In genomic region chr3:140408252-140408651, GRCh38 we compare ENCODE assay signal across 8 cellular contexts.
"Had no signal": no experiment of that assay in that cellular context is flagged by ENCODE, and none has a peak within 500 bp of the region (broad histone marks: within the 10 kb centered on the region; RNA-seq: fewer than 3 reads in every experiment).

No MANE protein-coding gene starts in this region.

- H3K4me1 ChIP-seq: HAP-1 had no signal

- H3K36me3 Mint-ChIP-seq: IgD-negative memory B cell had no signal

- H3K27ac Mint-ChIP-seq: GM23338, HFFc6, IgD-negative memory B cell had no signal

- DNase-seq: H7, HFFc6, KG1 had no signal

- H3K4me3 Mint-ChIP-seq: GM23338, HFFc6, IgD-negative memory B cell had no signal

- H3K27ac ChIP-seq: HL-60 had no signal

- H2AFZ ChIP-seq: GM23338 had no signal

- H3K4me3 ChIP-seq: GM23338, HAP-1, K562 had no signal

- H3K4me1 Mint-ChIP-seq: GM23338 had no signal

- H3K36me3 ChIP-seq: HAP-1 had no signal

- H3K9me3 ChIP-seq: HAP-1 had no signal

- H3K9me3 Mint-ChIP-seq: GM23338 had no signal

- H3K4me2 ChIP-seq: GM23338 had no signal
